In genomic region chr10:75396861-75397570, GRCh38 we compare ENCODE assay signal across 8 cellular contexts. TPM values are rescaled to one million over a fixed set of nuclear protein-coding genes. Genes with fewer than 3 reads are reported as not detected.
A peak's percentile ranks its signal among the peaks of the same experiment; 100 is the strongest.
DNase-seq lines count a peak whose midpoint lies in the region; ATAC-seq and TF ChIP-seq lines count a peak whose summit lies in the region.

No MANE protein-coding gene starts in this region.

- ATAC-seq in left cardiac atrium (no peak), GM18520 (IDR thresholded peaks at IDR 0.05; ENCODE audit: unreplicated experiment) (no peak), HG02870 (IDR thresholded peaks at IDR 0.05; ENCODE audit: unreplicated experiment) (no peak)

- H3K36me3 ChIP-seq in osteoblast (ENCODE audit: insufficient read depth, low read length): peaks cover 8% of the 10 kb centered on the region

- intact Hi-C loops in left cardiac atrium (cut with DNase I): loop anchor here (5.0 kb wide), 3 partner anchors 100 to 1610 kb away; no protein-coding TSS in a partner anchor

- H2AFZ ChIP-seq in osteoblast (ENCODE audit: low read length): no peak overlapping the region

- H3K4me3 ChIP-seq in AG10803 (ENCODE audit: low read length): peak overlapping the region; percentile 99
- peak overlapping the region; percentile 78 for H3K4me3 ChIP-seq in WI38 (ENCODE audit: low read depth, low read length)
- H3K4me3 ChIP-seq in osteoblast (ENCODE audit: insufficient read depth, low read length): peak overlapping the region; percentile 28

- no peak overlapping the region for H3K4me2 ChIP-seq in osteoblast (ENCODE audit: insufficient read depth, low read length)

- peaks cover 22% of the 10 kb centered on the region for H4K20me1 ChIP-seq in osteoblast (ENCODE audit: insufficient read depth, low read length)

- TF ChIP-seq CTCF in AG10803 (conservative IDR thresholded peaks at IDR 0.05; ENCODE audit: low read length) (no peak), WI38 (IDR thresholded peaks at IDR 0.05; ENCODE audit: low read depth, low read length) (no peak), osteoblast (IDR thresholded peaks at IDR 0.05; ENCODE audit: extremely low read depth, low read depth, low read length) (no peak)

- H3K27me3 ChIP-seq in osteoblast (ENCODE audit: insufficient read depth, low read length): no peaks in the 10 kb centered on the region

- H3K9me3 ChIP-seq in osteoblast (ENCODE audit: low read depth, low read length): no peaks in the 10 kb centered on the region

- peaks cover 37% of the 10 kb centered on the region for H3K79me2 ChIP-seq in osteoblast (ENCODE audit: insufficient read depth, low read length)

- H3K27ac ChIP-seq in osteoblast (ENCODE audit: low read depth, low read length): no peak overlapping the region

- peaks cover 3% of the 10 kb centered on the region for H3K4me1 ChIP-seq in osteoblast (ENCODE audit: insufficient read depth, low read length)

- no peak for DNase-seq in AG10803 (ENCODE audit: low read depth)
- DNase-seq in left cardiac atrium: peak; percentile 43
- no peak for DNase-seq in osteoblast (ENCODE audit: insufficient read length, low spot score, missing footprints)
- no peak for DNase-seq in NK-92 (lab: John Stamatoyannopoulos, UW; ENCODE audit: unreplicated experiment)
- DNase-seq in AML-193 (lab: John Stamatoyannopoulos, UW): no peak

RNA-seq across cellular contexts. Expression of gene ZNF503, which starts 4.5 kb away (rescaled TPM):
- total RNA-seq in left cardiac atrium: 10 to 100 TPM; 12.0 to 14.3 TPM
- total RNA-seq in osteoblast: 18.5 and 19.4 TPM in 2 replicates

RNA-seq across cellular contexts. Expression of gene LRMDA, which starts 34.4 kb away (rescaled TPM):
- total RNA-seq in left cardiac atrium (10 to 100 TPM; 40.6 to 57.8 TPM), osteoblast (17.1 and 18.5 TPM in 2 replicates)

Comparison
In these comparisons a context has a peak if more than half of its experiments do, and no peak if none do; other contexts are left out.
1. H3K4me3 ChIP-seq: peak in every context shown above with its lines; median percentile 99 in AG10803; 78 in WI38; 28 in osteoblast.